18 cellular contexts compared by ENCODE assay signal in genomic region chr10:49614242-49615198, GRCh38. TPM values are rescaled to one million over a fixed set of nuclear protein-coding genes. Genes with fewer than 3 reads are reported as not detected.
A peak's percentile ranks its signal among the peaks of the same experiment; 100 is the strongest.
DNase-seq lines count a peak whose midpoint lies in the region; ATAC-seq and TF ChIP-seq lines count a peak whose summit lies in the region.
"Had no signal": no experiment of that assay in that cellular context is flagged by ENCODE, and none has a peak within 500 bp of the region (broad histone marks: within the 10 kb centered on the region; RNA-seq: fewer than 3 reads in every experiment).

No MANE protein-coding gene starts in this region.

- no peaks in the 10 kb centered on the region for H3K36me3 Mint-ChIP-seq in brain
- H3K36me3 Mint-ChIP-seq in stimulated activated memory B cell treated with anti-CD40 and anti-IgM and Interleukin-4, amounts not matched to agents 10 μg/mL and 1 μg/mL and 100 μg/mL, for 72 hours: peaks cover 7% of the 10 kb centered on the region

- DNase-seq in stimulated activated naive CD8-positive, alpha-beta T cell treated with anti-CD3 and anti-CD28 coated beads, Interleukin-15, amount 100 ng/mL, for 72 hours: no peak
- DNase-seq in stimulated activated naive CD8-positive, alpha-beta T cell treated with anti-CD3 and anti-CD28 coated beads, Interleukin-15, Interleukin-2, amounts not matched to agents 100 U/mL and 50 U/mL, for 24 hours: no peak
- DNase-seq in mesenteric fat pad (ENCODE audit: low spot score) (peak; percentile 43), DMS79 treated with DMSO at 0.1 percent for 48 hours (lab: John Stamatoyannopoulos, UW) (no peak), LoVo (ENCODE audit: low spot score) (no peak)
- DNase-seq: activated naive CD4-positive, alpha-beta T cell; Calu3; foreskin fibroblast; mammary epithelial cell; NCI-H1930; NCI-H774; WERI-Rb-1 had no signal

- H3K4me1 Mint-ChIP-seq in stimulated activated naive CD8-positive, alpha-beta T cell treated with anti-CD3 and anti-CD28 coated beads, Interleukin-15, amount 100 ng/mL, for 72 hours: peaks cover 40% of the 10 kb centered on the region
- H3K4me1 Mint-ChIP-seq in brain: peaks cover 36% of the 10 kb centered on the region
- peaks cover 16% of the 10 kb centered on the region for H3K4me1 Mint-ChIP-seq in stimulated activated memory B cell treated with anti-CD40 and anti-IgM and Interleukin-4, amounts not matched to agents 10 μg/mL and 1 μg/mL and 100 μg/mL, for 72 hours

- peaks cover 0 to 15% of the 10 kb centered on the region in 2 donors for H3K9me3 Mint-ChIP-seq in stimulated activated naive CD8-positive, alpha-beta T cell treated with anti-CD3 and anti-CD28 coated beads, Interleukin-15, amount 100 ng/mL, for 72 hours
- peaks cover 0 to 15% (median 3%) of the 10 kb centered on the region in 5 experiments for H3K9me3 Mint-ChIP-seq in brain
- H3K9me3 Mint-ChIP-seq in stimulated activated memory B cell treated with anti-CD40 and anti-IgM and Interleukin-4, amounts not matched to agents 10 μg/mL and 1 μg/mL and 100 μg/mL, for 72 hours: peaks cover 10% of the 10 kb centered on the region

- no peak overlapping the region for H3K4me3 Mint-ChIP-seq in stimulated activated naive CD8-positive, alpha-beta T cell treated with anti-CD3 and anti-CD28 coated beads, Interleukin-15, amount 100 ng/mL, for 72 hours
- H3K4me3 Mint-ChIP-seq in brain: peak overlapping the region; percentile 40 to 87 (median 81)
- no peak overlapping the region for H3K4me3 Mint-ChIP-seq in stimulated activated memory B cell treated with anti-CD40 and anti-IgM and Interleukin-4, amounts not matched to agents 10 μg/mL and 1 μg/mL and 100 μg/mL, for 72 hours

- H3K27ac Mint-ChIP-seq in stimulated activated naive CD8-positive, alpha-beta T cell treated with anti-CD3 and anti-CD28 coated beads, Interleukin-15, amount 100 ng/mL, for 72 hours: no peak overlapping the region
- H3K27ac Mint-ChIP-seq in brain: no peak overlapping the region
- no peak overlapping the region for H3K27ac Mint-ChIP-seq in stimulated activated memory B cell treated with anti-CD40 and anti-IgM and Interleukin-4, amounts not matched to agents 10 μg/mL and 1 μg/mL and 100 μg/mL, for 72 hours

- H3K27me3 Mint-ChIP-seq in stimulated activated naive CD8-positive, alpha-beta T cell treated with anti-CD3 and anti-CD28 coated beads, Interleukin-15, amount 100 ng/mL, for 72 hours: peaks cover 97% of the 10 kb centered on the region
- H3K27me3 Mint-ChIP-seq in brain: peaks cover 98% of the 10 kb centered on the region
- peaks cover 90% of the 10 kb centered on the region for H3K27me3 Mint-ChIP-seq in stimulated activated memory B cell treated with anti-CD40 and anti-IgM and Interleukin-4, amounts not matched to agents 10 μg/mL and 1 μg/mL and 100 μg/mL, for 72 hours

- no peak for TF ChIP-seq CTCF in brain (conservative IDR thresholded peaks at IDR 0.05)

- ATAC-seq in stimulated activated naive CD8-positive, alpha-beta T cell treated with anti-CD3 and anti-CD28 coated beads, Interleukin-15, amount 100 ng/mL, for 72 hours: peak; percentile 16
- no peak for ATAC-seq in stimulated activated naive CD8-positive, alpha-beta T cell treated with anti-CD3 and anti-CD28 coated beads, Interleukin-15, Interleukin-2, amounts not matched to agents 100 U/mL and 50 U/mL, for 24 hours
- ATAC-seq in stimulated activated memory B cell treated with anti-CD40 and anti-IgM and Interleukin-4, amounts not matched to agents 10 μg/mL and 1 μg/mL and 100 μg/mL, for 72 hours: no peak
- ATAC-seq in GM21737 (IDR thresholded peaks at IDR 0.05; ENCODE audit: unreplicated experiment): no peak
- ATAC-seq: naive thymus-derived CD8-positive, alpha-beta T cell had no signal

RNA-seq across cellular contexts. Expression of gene CHAT, which starts 0.7 kb away (rescaled TPM):
- polyA plus RNA-seq in brain (ENCODE audit: insufficient read depth, low read depth, low replicate concordance): not detected
- not detected for total RNA-seq in mesenteric fat pad
- total RNA-seq: Calu3; mammary epithelial cell; naive thymus-derived CD8-positive, alpha-beta T cell; subcutaneous adipose tissue; T-helper 1 cell treated with Interleukin-12 subunit alpha and Interleukin-12 subunit beta and Interleukin-4 antibody, amounts not matched to agents 30 ng/mL and 1 ng/mL, for 36 hours had no signal
- polyA plus RNA-seq: mammary epithelial cell; naive thymus-derived CD8-positive, alpha-beta T cell had no signal

RNA-seq across cellular contexts. Expression of gene SLC18A3, which starts 4.4 kb away (rescaled TPM):
- 1.2 TPM for polyA plus RNA-seq in brain (ENCODE audit: insufficient read depth, low read depth, low replicate concordance)
- total RNA-seq in mesenteric fat pad: not detected
- total RNA-seq: Calu3; mammary epithelial cell; naive thymus-derived CD8-positive, alpha-beta T cell; subcutaneous adipose tissue; T-helper 1 cell treated with Interleukin-12 subunit alpha and Interleukin-12 subunit beta and Interleukin-4 antibody, amounts not matched to agents 30 ng/mL and 1 ng/mL, for 36 hours had no signal
- polyA plus RNA-seq: mammary epithelial cell; naive thymus-derived CD8-positive, alpha-beta T cell had no signal

Comparison
In these comparisons a context has a peak if more than half of its experiments do, and no peak if none do; other contexts are left out.
1. H3K4me3 Mint-ChIP-seq: peak in brain (5 of 5); none in stimulated activated naive CD8-positive, alpha-beta T cell treated with anti-CD3 and anti-CD28 coated beads, Interleukin-15, amount 100 ng/mL, for 72 hours (0 of 2) and stimulated activated memory B cell treated with anti-CD40 and anti-IgM and Interleukin-4, amounts not matched to agents 10 μg/mL and 1 μg/mL and 100 μg/mL, for 72 hours (single experiment).